Comparison of ENCODE assay signal across 19 cellular contexts in the genomic region with DNA sequence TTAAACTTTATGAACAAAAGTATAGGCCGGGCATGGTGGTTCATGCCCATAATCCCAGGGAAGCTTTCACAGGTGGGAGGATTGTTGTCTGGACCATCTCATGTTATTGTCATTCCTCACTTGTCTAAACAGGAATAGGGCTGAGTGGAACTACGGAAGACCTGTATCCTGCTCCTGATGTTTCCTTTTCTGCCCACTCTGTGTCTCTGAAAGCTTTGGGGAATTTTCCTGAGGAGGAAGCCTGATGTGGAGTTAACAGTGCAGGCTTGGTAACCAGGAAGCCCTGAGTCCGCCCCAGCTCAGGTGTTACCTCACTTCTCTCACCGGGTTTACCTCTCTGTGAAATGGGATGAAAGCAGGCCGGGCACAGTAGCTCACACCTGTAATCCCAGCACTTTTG. TPM values are rescaled to one million over a fixed set of nuclear protein-coding genes. Genes with fewer than 3 reads are reported as not detected.
DNase-seq lines count a peak whose midpoint lies in the region; ATAC-seq and TF ChIP-seq lines count a peak whose summit lies in the region.
"Had no signal": no experiment of that assay in that cellular context is flagged by ENCODE, and none has a peak within 500 bp of the region (broad histone marks: within the 10 kb centered on the region; RNA-seq: fewer than 3 reads in every experiment).

No MANE protein-coding gene starts in this region.

- H3K4me3 Mint-ChIP-seq in T-helper 17 cell (peak overlapping the region; percentile 65), endothelial cell (ENCODE audit: unreplicated experiment) (peak overlapping the region; percentile 15), neural crest cell (peak overlapping the region; percentile 28)
- H3K4me3 Mint-ChIP-seq: B cell had no signal

- no peaks in the 10 kb centered on the region for H3K27me3 Mint-ChIP-seq in T-helper 17 cell
- peaks cover 18% of the 10 kb centered on the region for H3K27me3 Mint-ChIP-seq in endothelial cell (ENCODE audit: unreplicated experiment)
- no peaks in the 10 kb centered on the region for H3K27me3 Mint-ChIP-seq in neural crest cell (ENCODE audit: low read depth)
- H3K27me3 Mint-ChIP-seq: B cell had no signal

- H3K27me3 ChIP-seq in MM.1S (replicated peaks; ENCODE audit: insufficient read depth, low read length): no peaks in the 10 kb centered on the region
- H3K27me3 ChIP-seq: BLaER1 treated with 17β-estradiol and CSF1 and Interleukin-3, amounts not matched to agents 10 nM and 100 nM had no signal

- no peak overlapping the region for H3K27ac Mint-ChIP-seq in T-helper 17 cell
- peak overlapping the region; percentile 82 for H3K27ac Mint-ChIP-seq in endothelial cell (ENCODE audit: unreplicated experiment)
- no peak overlapping the region for H3K27ac Mint-ChIP-seq in neural crest cell (ENCODE audit: unreplicated experiment)
- H3K27ac Mint-ChIP-seq: B cell had no signal

- H3K9ac ChIP-seq in MM.1S (ENCODE audit: low read length): no peak overlapping the region
- H3K9ac ChIP-seq: GM23248 had no signal

- peaks cover 3% of the 10 kb centered on the region; the same call in 1 of the 2 replicates for H3K36me3 ChIP-seq in MM.1S (replicated peaks; ENCODE audit: insufficient read depth, low read length)

- no peaks in the 10 kb centered on the region for H3K9me2 ChIP-seq in MM.1S (replicated peaks; ENCODE audit: insufficient read depth, low read length)

- H3K27ac ChIP-seq in 22Rv1: peak overlapping the region; percentile 94
- no peak overlapping the region for H3K27ac ChIP-seq in MM.1S (ENCODE audit: low read length)
- H3K27ac ChIP-seq: GM23248 had no signal

- H3K4me1 ChIP-seq in MM.1S (ENCODE audit: low read length): peaks cover 21% of the 10 kb centered on the region

- H3K9me3 Mint-ChIP-seq in endothelial cell (ENCODE audit: unreplicated experiment) (no peaks in the 10 kb centered on the region), neural crest cell (no peaks in the 10 kb centered on the region)
- H3K9me3 Mint-ChIP-seq: CD4-positive, CD25-positive, alpha-beta regulatory T cell; CD8-positive, alpha-beta memory T cell had no signal

- H3K79me2 ChIP-seq in MM.1S (ENCODE audit: low read length): peaks cover 32% of the 10 kb centered on the region

- H3K9me3 ChIP-seq in T-helper 17 cell (ENCODE audit: control insufficient read depth, low read length, poor library complexity, severe bottlenecking): no peaks in the 10 kb centered on the region
- H3K9me3 ChIP-seq in MM.1S (replicated peaks; ENCODE audit: insufficient read depth, low read length): no peaks in the 10 kb centered on the region
- H3K9me3 ChIP-seq: BLaER1 treated with 17β-estradiol and CSF1 and Interleukin-3, amounts not matched to agents 10 nM and 100 nM; HAP-1 had no signal

- H3F3A ChIP-seq in MM.1S (ENCODE audit: insufficient read depth, low read length): peaks cover 10% of the 10 kb centered on the region

- H3K4me3 ChIP-seq in MM.1S (ENCODE audit: low read length): no peak overlapping the region
- H3K4me3 ChIP-seq: BLaER1 treated with 17β-estradiol and CSF1 and Interleukin-3, amounts not matched to agents 10 nM and 100 nM; GM23248; HAP-1 had no signal

- H2AFZ ChIP-seq in MM.1S (ENCODE audit: low read length): no peak overlapping the region
- H2AFZ ChIP-seq: GM23248 had no signal

- DNase-seq in T-helper 17 cell (no peak), endothelial cell (ENCODE audit: low spot score) (peak; percentile 38), neural crest cell (ENCODE audit: low read depth, low spot score) (no peak), amygdala (lab: John Stamatoyannopoulos, UW) (no peak), MM.1S (no peak)
- no peak for DNase-seq in activated CD4-positive, alpha-beta T cell treated with anti-CD3 and anti-CD28 coated beads, Interleukin-2, amount 50 U/mL, for 48 hours
- DNase-seq: CD4-positive, CD25-positive, alpha-beta regulatory T cell; CD8-positive, alpha-beta memory T cell; COR-L47; DMS 273 treated with DMSO at 0.1 percent for 48 hours; DMS53; DND-41; EL; GM23248 had no signal

- no peaks in the 10 kb centered on the region for H4K20me1 ChIP-seq in MM.1S (ENCODE audit: insufficient read depth, low read length)

- no peak for ATAC-seq in T-helper 17 cell
- ATAC-seq: HepG2 had no signal

- no peak for TF ChIP-seq CTCF in 22Rv1 (IDR thresholded peaks at IDR 0.05)
- TF ChIP-seq CTCF in endothelial cell (IDR thresholded peaks at IDR 0.05; ENCODE audit: unreplicated experiment): no peak
- no peak for TF ChIP-seq CTCF in neural crest cell (conservative IDR thresholded peaks at IDR 0.05)
- no peak for TF ChIP-seq CTCF in MM.1S (IDR thresholded peaks at IDR 0.05; ENCODE audit: low read length)

- peaks cover 29% of the 10 kb centered on the region for H3K4me1 Mint-ChIP-seq in T-helper 17 cell
- peaks cover 46% of the 10 kb centered on the region for H3K4me1 Mint-ChIP-seq in endothelial cell (ENCODE audit: unreplicated experiment)
- H3K4me1 Mint-ChIP-seq in neural crest cell: peaks cover 22% of the 10 kb centered on the region

- H3K4me2 ChIP-seq in MM.1S (ENCODE audit: low read depth, low read length): no peak overlapping the region

- H3K36me3 Mint-ChIP-seq in T-helper 17 cell (ENCODE audit: low read depth) (peaks cover 8% of the 10 kb centered on the region), endothelial cell (ENCODE audit: low read depth, unreplicated experiment) (peaks cover 7% of the 10 kb centered on the region), neural crest cell (ENCODE audit: low read depth) (no peaks in the 10 kb centered on the region)
- H3K36me3 Mint-ChIP-seq: CD4-positive, CD25-positive, alpha-beta regulatory T cell had no signal

RNA-seq across cellular contexts. Expression of a gene that starts 2.0 kb away (rescaled TPM):
- total RNA-seq in T-helper 17 cell: 10 to 100 TPM; 42.7 to 49.1 TPM
- 75.1 TPM for total RNA-seq in endothelial cell (ENCODE audit: unreplicated experiment)
- 50.4 and 50.5 TPM in 2 replicates for total RNA-seq in neural crest cell

RNA-seq across cellular contexts. Expression of a gene that starts 6.9 kb away (rescaled TPM):
- total RNA-seq in T-helper 17 cell (10 to 100 TPM; 83.2 to 84.5 TPM), endothelial cell (ENCODE audit: unreplicated experiment) (49.6 TPM), neural crest cell (46.6 and 47.8 TPM in 2 replicates)

RNA-seq across cellular contexts. Expression of a gene that starts 11.9 kb away (rescaled TPM):
- 100 to 1,000 TPM; 240 to 241 TPM for total RNA-seq in T-helper 17 cell
- 118 TPM for total RNA-seq in endothelial cell (ENCODE audit: unreplicated experiment)
- 95.0 and 95.2 TPM in 2 replicates for total RNA-seq in neural crest cell

Comparison
In these comparisons a context has a peak if more than half of its experiments do, and no peak if none do; other contexts are left out.
1. H3K4me3 Mint-ChIP-seq: peak in every context shown above with its lines; median percentile 65 in T-helper 17 cell; 28 in neural crest cell; 15 in endothelial cell.